10 cellular contexts compared by ENCODE assay signal in genomic region chr13:98495627-98496238, GRCh38.
DNase-seq lines count a peak whose midpoint lies in the region; ATAC-seq and TF ChIP-seq lines count a peak whose summit lies in the region.
"Had no signal": no experiment of that assay in that cellular context is flagged by ENCODE, and none has a peak within 500 bp of the region (broad histone marks: within the 10 kb centered on the region; RNA-seq: fewer than 3 reads in every experiment).

No MANE protein-coding gene starts in this region.

- H3K36me3 ChIP-seq in urinary bladder (ENCODE audit: insufficient read depth) (no peaks in the 10 kb centered on the region), MG63 (peaks cover 7% of the 10 kb centered on the region)

- H3K9me3 Mint-ChIP-seq in activated T-cell treated with anti-CD3 and anti-CD28 coated beads, Interleukin-2, amount 50 U/mL, for 72 hours, result no peaks in the 10 kb centered on the region
- H3K9me3 Mint-ChIP-seq in nephron, result no peaks in the 10 kb centered on the region

- H3K36me3 Mint-ChIP-seq in activated T-cell treated with anti-CD3 and anti-CD28 coated beads, Interleukin-2, amount 50 U/mL, for 72 hours (ENCODE audit: insufficient read depth in 2 of 2), result peaks cover 0 to 5% of the 10 kb centered on the region in 2 donors
- peaks cover 30% of the 10 kb centered on the region for H3K36me3 Mint-ChIP-seq in nephron (ENCODE audit: low read depth)

- H3K9me3 ChIP-seq in MG63, result no peaks in the 10 kb centered on the region

- no peak overlapping the region for H3K4me3 ChIP-seq in fibroblast of mammary gland (ENCODE audit: control insufficient read depth, low read depth, low read length)
- no peak overlapping the region for H3K4me3 ChIP-seq in urinary bladder (ENCODE audit: low read depth, low read length)
- no peak overlapping the region for H3K4me3 ChIP-seq in MG63

- no peak for TF ChIP-seq CTCF in fibroblast of mammary gland (conservative IDR thresholded peaks at IDR 0.05; ENCODE audit: control insufficient read depth, insufficient read depth, low read depth, low read length)
- no peak for TF ChIP-seq CTCF in nephron (IDR thresholded peaks at IDR 0.05; ENCODE audit: unreplicated experiment in 3 of 3)

- H3K4me1 Mint-ChIP-seq in activated T-cell treated with anti-CD3 and anti-CD28 coated beads, Interleukin-2, amount 50 U/mL, for 72 hours (ENCODE audit: low read depth), result peaks cover 52% of the 10 kb centered on the region
- H3K4me1 Mint-ChIP-seq in nephron, result peaks cover 64% of the 10 kb centered on the region

- H3K4me1 ChIP-seq in urinary bladder (ENCODE audit: insufficient read depth), result peaks cover 7% of the 10 kb centered on the region

- no peaks in the 10 kb centered on the region for H3K27me3 Mint-ChIP-seq in activated T-cell treated with anti-CD3 and anti-CD28 coated beads, Interleukin-2, amount 50 U/mL, for 72 hours (ENCODE audit: low read depth)
- H3K27me3 Mint-ChIP-seq in nephron (ENCODE audit: low read depth), result no peaks in the 10 kb centered on the region

- no peak for DNase-seq in activated T-cell treated with anti-CD3 and anti-CD28 coated beads, Interleukin-2, amount 50 U/mL, for 72 hours
- no peak for DNase-seq in activated T-cell treated with anti-CD3 and anti-CD28 coated beads, Interleukin-2, amount 50 U/mL, for 1 hour
- peak; percentile 62 for DNase-seq in fibroblast of mammary gland (ENCODE audit: low read depth)
- no peak for DNase-seq in MG63
- no peak for DNase-seq in iPS-NIHi11 (ENCODE audit: low spot score)
- DNase-seq in activated gamma-delta T cell treated with Interleukin-2 at 50 U/mL for 16 hours, result no peak
- DNase-seq: effector memory CD4-positive, alpha-beta T cell; NCI-H1436 treated with DMSO at 0.1 percent for 48 hours had no signal

- H3K27ac Mint-ChIP-seq in activated T-cell treated with anti-CD3 and anti-CD28 coated beads, Interleukin-2, amount 50 U/mL, for 72 hours, result peak overlapping the region; percentile 29
- peak overlapping the region; percentile 75 to 84 (median 79) for H3K27ac Mint-ChIP-seq in nephron

- H3K27ac ChIP-seq in urinary bladder (ENCODE audit: low read depth), result peak overlapping the region; percentile 46

- no peaks in the 10 kb centered on the region for H3K27me3 ChIP-seq in MG63

- no peak for ATAC-seq in activated T-cell treated with anti-CD3 and anti-CD28 coated beads, Interleukin-2, amount 50 U/mL, for 72 hours (replicated peaks in 1 of 2)

- WGBS in urinary bladder, result 23% methylated on average over 11 of the region's 11 CpGs

- H3K4me3 Mint-ChIP-seq in activated T-cell treated with anti-CD3 and anti-CD28 coated beads, Interleukin-2, amount 50 U/mL, for 72 hours, result no peak overlapping the region
- H3K4me3 Mint-ChIP-seq in nephron, result peak overlapping the region in 1 of 3 experiments; percentile 16
